In genomic region chr6:38220069-38220723, GRCh38 we compare ENCODE assay signal across 18 cellular contexts.
DNase-seq lines count a peak whose midpoint lies in the region; ATAC-seq and TF ChIP-seq lines count a peak whose summit lies in the region.
"Had no signal": no experiment of that assay in that cellular context is flagged by ENCODE, and none has a peak within 500 bp of the region (broad histone marks: within the 10 kb centered on the region; RNA-seq: fewer than 3 reads in every experiment).

No MANE protein-coding gene starts in this region.

- no peak overlapping the region for H3K4ac ChIP-seq in mesendoderm (ENCODE audit: low read depth, low read length)

- WGBS in mesendoderm (ENCODE audit: extremely low coverage, insufficient coverage, low lambda C conversion rate) = no CpG with 5 or more reads among the region's 4 CpGs

- no peak overlapping the region for H3K9ac ChIP-seq in mesendoderm (ENCODE audit: low read length)
- H3K9ac ChIP-seq: GM23248 had no signal

- H3K4me2 ChIP-seq in mesendoderm (ENCODE audit: low read length) (no peak overlapping the region), osteoblast (ENCODE audit: insufficient read depth, low read length) (no peak overlapping the region)

- no peaks in the 10 kb centered on the region for H3K4me1 Mint-ChIP-seq in natural killer cell treated with Interleukin-12 subunit alpha and Interleukin-12 subunit beta and Interleukin-15 and Interleukin-18, amount 100 ng/mL, for 72 hours (ENCODE audit: low read depth in 2 of 2)

- H3K27me3 Mint-ChIP-seq in natural killer cell treated with Interleukin-12 subunit alpha and Interleukin-12 subunit beta and Interleukin-15 and Interleukin-18, amount 100 ng/mL, for 72 hours = no peaks in the 10 kb centered on the region
- H3K27me3 Mint-ChIP-seq: CD4-positive, CD25-positive, alpha-beta regulatory T cell had no signal

- H3K4me3 ChIP-seq in mesendoderm (ENCODE audit: low read length) (no peak overlapping the region), osteoblast (ENCODE audit: insufficient read depth, low read length) (no peak overlapping the region), coronary artery (no peak overlapping the region)
- H3K4me3 ChIP-seq: GM23248, K562 had no signal

- no peaks in the 10 kb centered on the region for H3K36me3 Mint-ChIP-seq in natural killer cell treated with Interleukin-12 subunit alpha and Interleukin-12 subunit beta and Interleukin-15 and Interleukin-18, amount 100 ng/mL, for 72 hours

- no peaks in the 10 kb centered on the region for H3K79me1 ChIP-seq in mesendoderm (ENCODE audit: low read length)

- H4K5ac ChIP-seq in mesendoderm (ENCODE audit: low read length) = no peak overlapping the region

- peak overlapping the region; percentile 64 for H2AK5ac ChIP-seq in mesendoderm (ENCODE audit: low read length)

- H3K56ac ChIP-seq in mesendoderm (ENCODE audit: low read length) = no peak overlapping the region

- H3K27ac Mint-ChIP-seq in natural killer cell treated with Interleukin-12 subunit alpha and Interleukin-12 subunit beta and Interleukin-15 and Interleukin-18, amount 100 ng/mL, for 72 hours = no peak overlapping the region

- H3K79me2 ChIP-seq in mesendoderm (ENCODE audit: control insufficient read depth, insufficient read depth, low read length) (no peaks in the 10 kb centered on the region), osteoblast (ENCODE audit: insufficient read depth, low read length) (no peaks in the 10 kb centered on the region)

- no peak overlapping the region for H2BK15ac ChIP-seq in mesendoderm (replicated peaks; ENCODE audit: low read depth)

- peak; percentile 9 for DNase-seq in RPMI7951 (ENCODE audit: low read depth)
- DNase-seq in foreskin melanocyte = peak; percentile 18
- no peak for DNase-seq in mesendoderm
- peak; percentile 84 for DNase-seq in superior temporal gyrus (ENCODE audit: extremely low spot score)
- no peak for DNase-seq in osteoblast (ENCODE audit: insufficient read length, low spot score, missing footprints)
- no peak for DNase-seq in coronary artery (ENCODE audit: low spot score)
- no peak for DNase-seq in natural killer cell treated with Interleukin-12 subunit alpha and Interleukin-12 subunit beta and Interleukin-15 and Interleukin-18, amount 100 ng/mL, for 72 hours (ENCODE audit: low spot score)
- DNase-seq: AML-193; Calu3; CD4-positive, CD25-positive, alpha-beta regulatory T cell; DND-41; GDM1; GM23248; NCI-H1436; NCI-H2227 treated with DMSO at 0.1 percent for 48 hours; Right ventricle myocardium superior had no signal

- no peak overlapping the region for H3K23ac ChIP-seq in mesendoderm (ENCODE audit: low read length)

- no peak overlapping the region for H3K18ac ChIP-seq in mesendoderm (ENCODE audit: low read length)

- no peaks in the 10 kb centered on the region for H3K9me3 Mint-ChIP-seq in natural killer cell treated with Interleukin-12 subunit alpha and Interleukin-12 subunit beta and Interleukin-15 and Interleukin-18, amount 100 ng/mL, for 72 hours
- H3K9me3 Mint-ChIP-seq: CD4-positive, CD25-positive, alpha-beta regulatory T cell had no signal

- no peak overlapping the region for H2BK120ac ChIP-seq in mesendoderm (ENCODE audit: low read depth, low read length)

- H2AFZ ChIP-seq in osteoblast (ENCODE audit: low read length) = no peak overlapping the region
- H2AFZ ChIP-seq: GM23248 had no signal

- TF ChIP-seq CTCF in osteoblast (IDR thresholded peaks at IDR 0.05; ENCODE audit: extremely low read depth, low read depth, low read length) = no peak
- TF ChIP-seq CTCF in coronary artery (IDR thresholded peaks at IDR 0.05) = no peak

- peaks cover under 1% of the 10 kb centered on the region for H4K20me1 ChIP-seq in osteoblast (ENCODE audit: insufficient read depth, low read length)

- H3K27me3 ChIP-seq in mesendoderm (ENCODE audit: insufficient read depth, low read length, poor library complexity) (no peaks in the 10 kb centered on the region), osteoblast (ENCODE audit: insufficient read depth, low read length) (no peaks in the 10 kb centered on the region)

- no peak overlapping the region for H2BK5ac ChIP-seq in mesendoderm (ENCODE audit: low read length)

- no peak overlapping the region for H3K4me3 Mint-ChIP-seq in natural killer cell treated with Interleukin-12 subunit alpha and Interleukin-12 subunit beta and Interleukin-15 and Interleukin-18, amount 100 ng/mL, for 72 hours
- H3K4me3 Mint-ChIP-seq: CD4-positive, CD25-positive, alpha-beta regulatory T cell had no signal

- H3K27ac ChIP-seq in mesendoderm (ENCODE audit: low read depth, low read length) (no peak overlapping the region), osteoblast (ENCODE audit: low read depth, low read length) (no peak overlapping the region), coronary artery (no peak overlapping the region)
- H3K27ac ChIP-seq: GM23248 had no signal

- H3K36me3 ChIP-seq in mesendoderm (ENCODE audit: control insufficient read depth, insufficient read depth, low read length) (no peaks in the 10 kb centered on the region), osteoblast (ENCODE audit: insufficient read depth, low read length) (no peaks in the 10 kb centered on the region)

- no peak overlapping the region for H4K8ac ChIP-seq in mesendoderm (ENCODE audit: low read depth, low read length)

- no peaks in the 10 kb centered on the region for H3K9me3 ChIP-seq in osteoblast (ENCODE audit: low read depth, low read length)

- ATAC-seq in natural killer cell treated with Interleukin-12 subunit alpha and Interleukin-12 subunit beta and Interleukin-15 and Interleukin-18, amount 100 ng/mL, for 72 hours = no peak
- ATAC-seq: K562, Panc1 had no signal

- no peaks in the 10 kb centered on the region for H3K4me1 ChIP-seq in mesendoderm (ENCODE audit: control insufficient read depth, low read depth, low read length)
- no peaks in the 10 kb centered on the region for H3K4me1 ChIP-seq in osteoblast (ENCODE audit: insufficient read depth, low read length)

Comparison
In these comparisons a context has a peak if more than half of its experiments do, and no peak if none do; other contexts are left out.
1. DNase-seq: peak in RPMI7951 (single experiment), foreskin melanocyte (single experiment) and superior temporal gyrus (single experiment); none in mesendoderm (single experiment), osteoblast (single experiment), coronary artery (single experiment) and natural killer cell treated with Interleukin-12 subunit alpha and Interleukin-12 subunit beta and Interleukin-15 and Interleukin-18, amount 100 ng/mL, for 72 hours (single experiment).